ENCODE assay signal across 12 cellular contexts in the genomic region with DNA sequence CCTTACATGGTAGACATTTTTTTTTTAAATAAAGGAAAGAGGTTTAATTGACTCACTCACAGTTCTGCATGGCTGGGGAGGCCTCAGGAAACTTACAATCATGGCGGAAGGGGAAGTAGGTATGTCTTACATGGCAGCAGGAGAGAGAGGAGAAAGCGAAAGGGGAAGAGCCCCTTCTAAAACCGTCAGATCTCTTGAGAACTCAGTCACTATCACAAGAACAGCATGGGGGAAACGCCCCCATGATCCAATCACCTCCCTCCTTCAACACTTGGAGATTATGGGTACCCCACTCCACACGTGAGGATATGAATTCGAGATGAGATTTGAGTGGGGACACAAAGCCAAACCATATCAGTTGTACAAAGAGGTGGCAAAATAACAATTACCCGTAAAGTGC.
"Had no signal": no experiment of that assay in that cellular context is flagged by ENCODE, and none has a peak within 500 bp of the region (broad histone marks: within the 10 kb centered on the region; RNA-seq: fewer than 3 reads in every experiment).

No MANE protein-coding gene starts in this region.

- H3K27me3 ChIP-seq: adrenal gland, heart right ventricle, testis, upper lobe of right lung had no signal

- H3K36me3 ChIP-seq: adrenal gland, heart right ventricle, upper lobe of right lung had no signal

- H3K27ac ChIP-seq: adrenal gland, coronary artery, testis, upper lobe of right lung had no signal

- H3K4me3 ChIP-seq: adrenal gland, coronary artery, heart right ventricle, testis, upper lobe of right lung had no signal

- H3K4me1 ChIP-seq: adrenal gland, testis, upper lobe of right lung had no signal

- DNase-seq: activated CD4-positive, CD25-positive, alpha-beta regulatory T cell; activated naive CD4-positive, alpha-beta T cell treated with anti-CD3 and anti-CD28 coated beads, Interleukin-2, amount 50 U/mL, for 16 hours; adrenal gland; central memory CD4-positive, alpha-beta T cell; effector memory CD4-positive, alpha-beta T cell; heart right ventricle; mammary epithelial cell; stimulated activated CD4-positive, alpha-beta T cell treated with anti-CD3 and anti-CD28 coated beads, Interleukin-12 subunit alpha, Interleukin-12 subunit beta, amount 100 ng/mL, for 4 hours; stimulated activated CD8-positive, alpha-beta memory T cell treated with anti-CD3 and anti-CD28 coated beads, Interleukin-4, amount 100 ng/mL, for 48 hours; testis; upper lobe of right lung had no signal

- H3K9me3 ChIP-seq: adrenal gland, heart right ventricle, testis, upper lobe of right lung had no signal
